Comparison of ENCODE assay signal across 9 cellular contexts in the genomic region with DNA sequence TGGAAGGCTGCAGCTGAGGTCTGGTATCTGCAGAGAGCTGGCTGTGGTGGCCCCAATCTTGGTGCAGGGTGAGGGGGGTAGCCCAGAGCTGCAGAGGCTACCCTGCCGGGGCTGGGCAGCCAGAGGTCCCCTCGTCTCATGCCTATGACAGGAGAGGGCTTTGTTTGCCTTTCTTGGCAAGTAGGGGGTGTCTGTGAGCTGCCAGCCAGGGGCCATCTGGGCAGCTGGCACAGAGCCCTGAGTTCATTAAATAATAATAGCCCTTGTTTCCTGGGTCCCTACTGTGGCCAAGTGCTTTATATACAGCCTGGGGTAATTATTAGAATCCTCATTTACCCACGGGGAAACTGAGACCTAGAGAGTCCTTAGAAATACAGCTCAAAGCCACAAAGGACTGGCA.
DNase-seq lines count a peak whose midpoint lies in the region; ATAC-seq and TF ChIP-seq lines count a peak whose summit lies in the region.
"Had no signal": no experiment of that assay in that cellular context is flagged by ENCODE, and none has a peak within 500 bp of the region (broad histone marks: within the 10 kb centered on the region; RNA-seq: fewer than 3 reads in every experiment).

No MANE protein-coding gene starts in this region.

- H3K9ac ChIP-seq in OCI-LY3 (ENCODE audit: low read length): no peak overlapping the region

- no peak overlapping the region for H2AFZ ChIP-seq in OCI-LY3 (ENCODE audit: low read depth, low read length)

- H3K36me3 Mint-ChIP-seq in activated CD8-positive, alpha-beta memory T cell treated with anti-CD3 and anti-CD28 coated beads, Interleukin-2, amount 10 ng/mL, durations not matched to agents 7 days and 5 days: peaks cover 59% of the 10 kb centered on the region

- H3K36me3 ChIP-seq in OCI-LY3 (replicated peaks; ENCODE audit: low read depth, low read length): no peaks in the 10 kb centered on the region

- ATAC-seq in activated CD8-positive, alpha-beta memory T cell treated with anti-CD3 and anti-CD28 coated beads, Interleukin-2, amount 10 ng/mL, durations not matched to agents 7 days and 5 days: no peak
- ATAC-seq in GM21717 (IDR thresholded peaks at IDR 0.05; ENCODE audit: unreplicated experiment): no peak
- no peak for ATAC-seq in GM21390 (IDR thresholded peaks at IDR 0.05; ENCODE audit: unreplicated experiment)

- CTCF ChIA-PET in activated CD8-positive, alpha-beta memory T cell treated with anti-CD3 and anti-CD28 coated beads, Interleukin-2, amount 10 ng/mL, durations not matched to agents 7 days and 5 days (lab: Charles Lee): interaction anchor here (0.9 to 1.0 kb wide), 3 partner anchors 9 to 61 kb away, joined by 3 to 4 read pairs (median 3); no protein-coding TSS in a partner anchor

- DNase-seq in activated CD8-positive, alpha-beta memory T cell treated with anti-CD3 and anti-CD28 coated beads, Interleukin-2, amount 10 ng/mL, durations not matched to agents 7 days and 5 days: no peak
- DNase-seq in activated CD8-positive, alpha-beta memory T cell treated with anti-CD3 and anti-CD28 coated beads, Interleukin-2, amount 50 U/mL, for 4 hours: no peak
- DNase-seq in glomerular visceral epithelial cell (ENCODE audit: extremely low spot score) (peak; percentile 39), substantia nigra (lab: John Stamatoyannopoulos, UW) (peak; percentile 22 to 91 (median 78))
- no peak for DNase-seq in stimulated activated CD4-positive, alpha-beta T cell treated with anti-CD3 and anti-CD28 coated beads, Interleukin-2, amount 100 ng/mL, for 24 hours
- DNase-seq: 8988T had no signal

- H3K9me3 Mint-ChIP-seq in activated CD8-positive, alpha-beta memory T cell treated with anti-CD3 and anti-CD28 coated beads, Interleukin-2, amount 10 ng/mL, durations not matched to agents 7 days and 5 days (ENCODE audit: low read depth): no peaks in the 10 kb centered on the region

- H3K79me2 ChIP-seq in OCI-LY3 (ENCODE audit: low read length): no peaks in the 10 kb centered on the region

- H3K27me3 ChIP-seq in OCI-LY3 (ENCODE audit: low read depth, low read length): no peaks in the 10 kb centered on the region

- no peak overlapping the region for H3K4me2 ChIP-seq in OCI-LY3 (ENCODE audit: low read length)

- H3K4me3 ChIP-seq in OCI-LY3 (ENCODE audit: low read length): no peak overlapping the region

- H4K20me1 ChIP-seq in OCI-LY3 (ENCODE audit: insufficient read depth, low read length): no peaks in the 10 kb centered on the region

- H3K27ac Mint-ChIP-seq in activated CD8-positive, alpha-beta memory T cell treated with anti-CD3 and anti-CD28 coated beads, Interleukin-2, amount 10 ng/mL, durations not matched to agents 7 days and 5 days: peak overlapping the region; percentile 32

- no peaks in the 10 kb centered on the region for H3K4me1 Mint-ChIP-seq in activated CD8-positive, alpha-beta memory T cell treated with anti-CD3 and anti-CD28 coated beads, Interleukin-2, amount 10 ng/mL, durations not matched to agents 7 days and 5 days

- H3K9me3 ChIP-seq in OCI-LY3 (ENCODE audit: insufficient read depth, low read length): no peaks in the 10 kb centered on the region

- H3K27me3 Mint-ChIP-seq in activated CD8-positive, alpha-beta memory T cell treated with anti-CD3 and anti-CD28 coated beads, Interleukin-2, amount 10 ng/mL, durations not matched to agents 7 days and 5 days: no peaks in the 10 kb centered on the region

- H3K4me3 Mint-ChIP-seq in activated CD8-positive, alpha-beta memory T cell treated with anti-CD3 and anti-CD28 coated beads, Interleukin-2, amount 10 ng/mL, durations not matched to agents 7 days and 5 days: no peak overlapping the region

- H3K27ac ChIP-seq in OCI-LY3 (ENCODE audit: low read length) (no peak overlapping the region), substantia nigra (ENCODE audit: low read depth, low read length, poor library complexity, severe bottlenecking) (no peak overlapping the region)

- TF ChIP-seq CTCF in OCI-LY3 (IDR thresholded peaks at IDR 0.05; ENCODE audit: low read depth, low read length): peak; percentile 35

- H3K4me1 ChIP-seq in OCI-LY3 (ENCODE audit: low read length): peaks cover 8% of the 10 kb centered on the region; the same call in 1 of the 2 replicates

Comparison
In these comparisons a context has a peak if more than half of its experiments do, and no peak if none do; other contexts are left out.
1. DNase-seq: peak in glomerular visceral epithelial cell (single experiment) and substantia nigra (49 of 49); none in activated CD8-positive, alpha-beta memory T cell treated with anti-CD3 and anti-CD28 coated beads, Interleukin-2, amount 10 ng/mL, durations not matched to agents 7 days and 5 days (single experiment), activated CD8-positive, alpha-beta memory T cell treated with anti-CD3 and anti-CD28 coated beads, Interleukin-2, amount 50 U/mL, for 4 hours (single experiment) and stimulated activated CD4-positive, alpha-beta T cell treated with anti-CD3 and anti-CD28 coated beads, Interleukin-2, amount 100 ng/mL, for 24 hours (0 of 2).